8 cellular contexts compared by ENCODE assay signal in the genomic region with DNA sequence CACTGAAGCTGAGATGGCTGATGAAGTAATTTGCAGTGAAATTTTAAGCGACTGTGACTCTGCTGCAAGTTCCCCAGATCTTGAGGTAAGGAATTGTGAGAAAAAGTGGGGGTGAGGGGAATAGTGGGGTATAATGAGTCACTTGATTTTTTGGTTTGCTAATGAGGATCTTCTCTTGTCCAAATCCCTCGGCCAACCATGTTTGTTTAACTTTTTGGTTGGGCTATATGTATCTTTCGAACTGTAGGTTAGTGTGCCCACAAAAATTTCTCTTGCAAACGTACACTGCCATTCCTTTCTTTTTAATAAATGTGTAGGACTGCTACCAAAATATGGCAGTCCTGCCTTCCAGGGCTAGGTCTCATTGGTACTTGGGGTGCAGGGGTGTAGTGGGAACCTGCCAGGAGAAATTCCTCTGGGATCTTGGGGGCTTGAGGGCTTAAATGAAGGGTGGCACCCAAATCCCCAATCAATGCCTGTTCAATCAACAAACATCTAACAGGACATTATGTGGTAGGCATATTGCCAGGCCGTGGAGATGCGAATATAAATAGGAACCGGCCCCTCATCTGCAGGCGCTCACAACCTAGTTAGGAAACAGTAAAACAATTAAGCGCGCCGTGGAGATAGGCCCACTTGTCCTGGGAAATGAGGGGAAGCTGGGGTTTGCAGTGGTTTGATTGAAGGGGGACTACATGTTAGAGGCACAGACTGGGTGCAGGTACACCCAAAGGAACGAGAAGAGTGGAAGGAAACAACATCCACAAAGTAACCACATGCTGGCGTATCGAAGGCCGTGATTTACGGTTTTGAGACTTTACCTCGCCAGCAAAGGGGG. TPM values are rescaled to one million over a fixed set of nuclear protein-coding genes. Genes with fewer than 3 reads are reported as not detected.
DNase-seq lines count a peak whose midpoint lies in the region; ATAC-seq and TF ChIP-seq lines count a peak whose summit lies in the region.

No MANE protein-coding gene starts in this region.

- H3K27me3 ChIP-seq in GM23338 (ENCODE audit: insufficient read depth) = no peaks in the 10 kb centered on the region

- DNase-seq in GM23338 (ENCODE audit: low spot score) (no peak), T-helper 17 cell (no peak), fibroblast of villous mesenchyme (ENCODE audit: low read depth) (no peak), skeletal muscle cell (ENCODE audit: low read depth) (no peak), H4 (ENCODE audit: low spot score) (no peak), iPS-NIHi11 (ENCODE audit: low spot score) (no peak)

- H3K4me3 Mint-ChIP-seq in GM23338 (peak overlapping the region; percentile 83), T-helper 17 cell (peak overlapping the region; percentile 91)

- H4K20me1 ChIP-seq in GM23338 (replicated peaks; ENCODE audit: insufficient read depth) = 0 out of 2 replicates have a peak, but pooled peaks cover 9% of the 10 kb centered on the region

- peaks cover 11% of the 10 kb centered on the region for H3K27me3 Mint-ChIP-seq in GM23338 (ENCODE audit: insufficient read depth, low read depth, poor library complexity)
- H3K27me3 Mint-ChIP-seq in T-helper 17 cell = no peaks in the 10 kb centered on the region

- peaks cover 21% of the 10 kb centered on the region for H3K79me2 ChIP-seq in GM23338 (replicated peaks; ENCODE audit: insufficient read depth)

- peak overlapping the region; percentile 92 for H3K27ac ChIP-seq in GM23338 (ENCODE audit: low read depth)

- H3K9me3 Mint-ChIP-seq in GM23338 = no peaks in the 10 kb centered on the region

- H2AFZ ChIP-seq in GM23338 = no peak overlapping the region

- H3K4me1 ChIP-seq in GM23338 (ENCODE audit: insufficient read depth) = peaks cover 10% of the 10 kb centered on the region

- H3K27ac Mint-ChIP-seq in GM23338 (peak overlapping the region; percentile 99), T-helper 17 cell (peak overlapping the region; percentile 93)

- no peaks in the 10 kb centered on the region for H3K9me3 ChIP-seq in T-helper 17 cell (ENCODE audit: control insufficient read depth, low read length, poor library complexity, severe bottlenecking)

- TF ChIP-seq CTCF in GM23338 (conservative IDR thresholded peaks at IDR 0.05; ENCODE audit: low read depth in 2 of 2) (no peak), fibroblast of villous mesenchyme (IDR thresholded peaks at IDR 0.05; ENCODE audit: insufficient read depth, low read depth, low read length) (no peak)

- H3K4me2 ChIP-seq in GM23338 = peak overlapping the region; percentile 53

- H3K4me1 Mint-ChIP-seq in GM23338 (peaks cover 26% of the 10 kb centered on the region), T-helper 17 cell (peaks cover 20% of the 10 kb centered on the region)

- H3F3A ChIP-seq in GM23338 (replicated peaks; ENCODE audit: low read depth) = peaks cover 27% of the 10 kb centered on the region; the same call in 1 of the 2 replicates

- H3K36me3 Mint-ChIP-seq in GM23338 (ENCODE audit: low read depth) = peaks cover 31% of the 10 kb centered on the region
- H3K36me3 Mint-ChIP-seq in T-helper 17 cell (ENCODE audit: low read depth) = no peaks in the 10 kb centered on the region

- H3K36me3 ChIP-seq in GM23338 (ENCODE audit: insufficient read depth) = peaks cover 25% of the 10 kb centered on the region

- ATAC-seq in GM23338 = no peak
- ATAC-seq in T-helper 17 cell = no peak
- ATAC-seq in GM18502 (IDR thresholded peaks at IDR 0.05; ENCODE audit: poor library complexity, unreplicated experiment) = no peak
- no peak for ATAC-seq in GM21367 (IDR thresholded peaks at IDR 0.05; ENCODE audit: unreplicated experiment)

- H3K4me3 ChIP-seq in GM23338 (peak overlapping the region; percentile 44), fibroblast of villous mesenchyme (ENCODE audit: low read depth, low read length) (peak overlapping the region; percentile 54), skeletal muscle cell (ENCODE audit: low read depth, low read length) (peak overlapping the region; percentile 44)

- peaks cover 7% of the 10 kb centered on the region; the same call in 1 of the 2 replicates for H3K9me2 ChIP-seq in GM23338 (ENCODE audit: insufficient read depth)

TF ChIP-seq in GM23338, 12 proteins besides CTCF, POLR2A, EP300 and RAD21 (continues in another document):
- TF ChIP-seq, protein P1, sequence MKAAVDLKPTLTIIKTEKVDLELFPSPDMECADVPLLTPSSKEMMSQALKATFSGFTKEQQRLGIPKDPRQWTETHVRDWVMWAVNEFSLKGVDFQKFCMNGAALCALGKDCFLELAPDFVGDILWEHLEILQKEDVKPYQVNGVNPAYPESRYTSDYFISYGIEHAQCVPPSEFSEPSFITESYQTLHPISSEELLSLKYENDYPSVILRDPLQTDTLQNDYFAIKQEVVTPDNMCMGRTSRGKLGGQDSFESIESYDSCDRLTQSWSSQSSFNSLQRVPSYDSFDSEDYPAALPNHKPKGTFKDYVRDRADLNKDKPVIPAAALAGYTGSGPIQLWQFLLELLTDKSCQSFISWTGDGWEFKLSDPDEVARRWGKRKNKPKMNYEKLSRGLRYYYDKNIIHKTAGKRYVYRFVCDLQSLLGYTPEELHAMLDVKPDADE (IDR thresholded peaks at IDR 0.05) = no peak
- TF ChIP-seq EZH2phosphoT487 (IDR thresholded peaks at IDR 0.05; ENCODE audit: unreplicated experiment) (no peak), EZH2 (IDR thresholded peaks at IDR 0.05; ENCODE audit: low read depth, unreplicated experiment) (no peak)
- TF ChIP-seq, protein P2, sequence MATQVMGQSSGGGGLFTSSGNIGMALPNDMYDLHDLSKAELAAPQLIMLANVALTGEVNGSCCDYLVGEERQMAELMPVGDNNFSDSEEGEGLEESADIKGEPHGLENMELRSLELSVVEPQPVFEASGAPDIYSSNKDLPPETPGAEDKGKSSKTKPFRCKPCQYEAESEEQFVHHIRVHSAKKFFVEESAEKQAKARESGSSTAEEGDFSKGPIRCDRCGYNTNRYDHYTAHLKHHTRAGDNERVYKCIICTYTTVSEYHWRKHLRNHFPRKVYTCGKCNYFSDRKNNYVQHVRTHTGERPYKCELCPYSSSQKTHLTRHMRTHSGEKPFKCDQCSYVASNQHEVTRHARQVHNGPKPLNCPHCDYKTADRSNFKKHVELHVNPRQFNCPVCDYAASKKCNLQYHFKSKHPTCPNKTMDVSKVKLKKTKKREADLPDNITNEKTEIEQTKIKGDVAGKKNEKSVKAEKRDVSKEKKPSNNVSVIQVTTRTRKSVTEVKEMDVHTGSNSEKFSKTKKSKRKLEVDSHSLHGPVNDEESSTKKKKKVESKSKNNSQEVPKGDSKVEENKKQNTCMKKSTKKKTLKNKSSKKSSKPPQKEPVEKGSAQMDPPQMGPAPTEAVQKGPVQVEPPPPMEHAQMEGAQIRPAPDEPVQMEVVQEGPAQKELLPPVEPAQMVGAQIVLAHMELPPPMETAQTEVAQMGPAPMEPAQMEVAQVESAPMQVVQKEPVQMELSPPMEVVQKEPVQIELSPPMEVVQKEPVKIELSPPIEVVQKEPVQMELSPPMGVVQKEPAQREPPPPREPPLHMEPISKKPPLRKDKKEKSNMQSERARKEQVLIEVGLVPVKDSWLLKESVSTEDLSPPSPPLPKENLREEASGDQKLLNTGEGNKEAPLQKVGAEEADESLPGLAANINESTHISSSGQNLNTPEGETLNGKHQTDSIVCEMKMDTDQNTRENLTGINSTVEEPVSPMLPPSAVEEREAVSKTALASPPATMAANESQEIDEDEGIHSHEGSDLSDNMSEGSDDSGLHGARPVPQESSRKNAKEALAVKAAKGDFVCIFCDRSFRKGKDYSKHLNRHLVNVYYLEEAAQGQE (IDR thresholded peaks at IDR 0.05; ENCODE audit: unreplicated experiment) = no peak

RNA-seq across cellular contexts. Expression of a gene that starts 1.3 kb away (rescaled TPM):
- total RNA-seq in GM23338 (2014; rRNA removed; shearing (Covaris generic)) = 110 and 116 TPM in 2 replicates
- 342 and 384 TPM in 2 replicates for polyA plus RNA-seq in GM23338 (2016; fragmentation: Nextera tagmentation; extraction: Ambion mirVana)
- total RNA-seq in T-helper 17 cell = 100 to 1,000 TPM; 168 to 182 TPM
- 51.2 and 75.1 TPM in 2 replicates for total RNA-seq in fibroblast of villous mesenchyme
- total RNA-seq in H4 (2014; rRNA removed; shearing (Covaris generic)) = 101 and 109 TPM in 2 replicates

RNA-seq across cellular contexts. Expression of a gene that starts 13.3 kb away (rescaled TPM):
- 11.0 and 12.3 TPM in 2 replicates for total RNA-seq in GM23338 (2014; rRNA removed; shearing (Covaris generic))
- 3.5 and 3.6 TPM in 2 replicates for polyA plus RNA-seq in GM23338 (2016; fragmentation: Nextera tagmentation; extraction: Ambion mirVana)
- 1 to 10 TPM; 3.5 to 5.0 TPM for total RNA-seq in T-helper 17 cell
- total RNA-seq in fibroblast of villous mesenchyme = 17.7 and 20.7 TPM in 2 replicates
- total RNA-seq in H4 (2014; rRNA removed; shearing (Covaris generic)) = 9.7 and 14.5 TPM in 2 replicates

RNA-seq across cellular contexts. Expression of a gene that starts 17.3 kb away (rescaled TPM):
- 0.66 and 2.3 TPM in 2 replicates for total RNA-seq in GM23338 (2014; rRNA removed; shearing (Covaris generic))
- polyA plus RNA-seq in GM23338 (2016; fragmentation: Nextera tagmentation; extraction: Ambion mirVana) = 1.8 and 2.5 TPM in 2 replicates
- total RNA-seq in T-helper 17 cell = 10 to 100 TPM; 30.6 to 33.8 TPM
- total RNA-seq in fibroblast of villous mesenchyme = 3.0 and 5.8 TPM in 2 replicates
- 2.8 and 4.6 TPM in 2 replicates for total RNA-seq in H4 (2014; rRNA removed; shearing (Covaris generic))

RNA-seq across cellular contexts. Expression of a gene that starts 32.7 kb away (rescaled TPM):
- total RNA-seq in GM23338 (2014; rRNA removed; shearing (Covaris generic)) = 52.6 and 56.6 TPM in 2 replicates
- 28.6 and 29.5 TPM in 2 replicates for polyA plus RNA-seq in GM23338 (2016; fragmentation: Nextera tagmentation; extraction: Ambion mirVana)
- total RNA-seq in T-helper 17 cell (10 to 100 TPM in 1 of 2 donors, 1 to 10 TPM in 1; 3.7 to 10.5 TPM), fibroblast of villous mesenchyme (14.8 and 16.4 TPM in 2 replicates)
- 4.6 and 5.3 TPM in 2 replicates for total RNA-seq in H4 (2014; rRNA removed; shearing (Covaris generic))

RNA-seq across cellular contexts. Expression of a gene that starts 34.0 kb away (rescaled TPM):
- 4.5 and 5.3 TPM in 2 replicates for total RNA-seq in GM23338 (2014; rRNA removed; shearing (Covaris generic))
- 7.9 and 8.4 TPM in 2 replicates for polyA plus RNA-seq in GM23338 (2016; fragmentation: Nextera tagmentation; extraction: Ambion mirVana)
- total RNA-seq in T-helper 17 cell (1 to 10 TPM; 4.6 to 5.7 TPM), fibroblast of villous mesenchyme (4.2 and 6.0 TPM in 2 replicates)
- 9.8 and 11.4 TPM in 2 replicates for total RNA-seq in H4 (2014; rRNA removed; shearing (Covaris generic))
